ENCODE assay signal across 1 cellular context in genomic region chr6:34887753-34888440, GRCh38.
TF ChIP-seq lines count a peak whose summit lies in the region.

Gene TAF11, minus strand, starts transcription at chr6:34888042. Its CDS starts 85 bp downstream, at chr6:34887957.

TF ChIP-seq in K562, 482 proteins besides CTCF, POLR2A, EP300 and RAD21 (continued from another document):
- no peak for TF ChIP-seq MBD1 (CRISPR knock-in tag; IDR thresholded peaks at IDR 0.05)
- no peak for TF ChIP-seq PREB (CRISPR knock-in tag; IDR thresholded peaks at IDR 0.05)
- 0 out of 2 replicates have a peak, but pooled peaks have one; percentile 46 for TF ChIP-seq HSF4 (CRISPR knock-in tag; IDR thresholded peaks at IDR 0.05; ENCODE audit: borderline replicate concordance)
- peak; percentile 78 for TF ChIP-seq SP1 (CRISPR knock-in tag; IDR thresholded peaks at IDR 0.05)
- TF ChIP-seq MXD1 (CRISPR knock-in tag; IDR thresholded peaks at IDR 0.05; ENCODE audit: borderline replicate concordance, poor library complexity, severe bottlenecking), result no peak
- peak in 1 of 2 experiments; percentile 81; a peak in 2 of 4 replicates for TF ChIP-seq CSDE1 (IDR thresholded peaks at IDR 0.05)
- no peak for TF ChIP-seq ZNF133 (CRISPR knock-in tag; IDR thresholded peaks at IDR 0.05)
- peak; percentile 92 for TF ChIP-seq POLR2B (IDR thresholded peaks at IDR 0.05; ENCODE audit: low read depth, partially characterized antibody)
- TF ChIP-seq KDM2B (CRISPR knock-in tag; IDR thresholded peaks at IDR 0.05), result 0 out of 2 replicates have a peak, but pooled peaks have one; percentile 63
- no peak for TF ChIP-seq ZNF212 (CRISPR knock-in tag; IDR thresholded peaks at IDR 0.05)
- TF ChIP-seq ZNF586 (CRISPR knock-in tag; conservative IDR thresholded peaks at IDR 0.05), result no peak
- TF ChIP-seq NEUROD1 (IDR thresholded peaks at IDR 0.05; ENCODE audit: borderline replicate concordance, low read depth, low read length, partially characterized antibody), result peak; percentile 59
- peak; percentile 46; the same call in 1 of the 2 replicates for TF ChIP-seq NCOA1 (IDR thresholded peaks at IDR 0.05; ENCODE audit: low read depth)
- TF ChIP-seq ZNF707 (CRISPR knock-in tag; conservative IDR thresholded peaks at IDR 0.05), result 0 out of 2 replicates have a peak, but pooled peaks have one; percentile 39
- TF ChIP-seq ETV1 (tag; conservative IDR thresholded peaks at IDR 0.05; ENCODE audit: low read depth), result peak; percentile 98
- TF ChIP-seq SMAD2 (IDR thresholded peaks at IDR 0.05; ENCODE audit: low read depth, low read length), result no peak
- TF ChIP-seq ZBTB5 (IDR thresholded peaks at IDR 0.05), result no peak
- no peak for TF ChIP-seq ZNF445 (CRISPR knock-in tag; IDR thresholded peaks at IDR 0.05; ENCODE audit: low read depth)
- TF ChIP-seq USF1 (CRISPR knock-in tag; IDR thresholded peaks at IDR 0.05), result no peak
- TF ChIP-seq FOSL1 (tag; conservative IDR thresholded peaks at IDR 0.05), result peak; percentile 51; the same call in 1 of the 2 replicates
- no peak for TF ChIP-seq FOXA1 (IDR thresholded peaks at IDR 0.05; ENCODE audit: borderline replicate concordance)
- 0 out of 2 replicates have a peak, but pooled peaks have one; percentile 51 for TF ChIP-seq OTX1 (CRISPR knock-in tag; IDR thresholded peaks at IDR 0.05)
